ENCODE assay signal across 14 cellular contexts in genomic region chr6:73565767-73566485, GRCh38. TPM values are rescaled to one million over a fixed set of nuclear protein-coding genes. Genes with fewer than 3 reads are reported as not detected.
DNase-seq lines count a peak whose midpoint lies in the region; TF ChIP-seq lines count a peak whose summit lies in the region.
"Had no signal": no experiment of that assay in that cellular context is flagged by ENCODE, and none has a peak within 500 bp of the region (broad histone marks: within the 10 kb centered on the region; RNA-seq: fewer than 3 reads in every experiment).

No MANE protein-coding gene starts in this region.

- peaks cover under 1% of the 10 kb centered on the region for H3K4me1 Mint-ChIP-seq in activated naive CD8-positive, alpha-beta T cell treated with anti-CD3 and anti-CD28 coated beads for 36 hours
- peaks cover under 1% of the 10 kb centered on the region for H3K4me1 Mint-ChIP-seq in T-helper 2 cell treated with Interferon-gamma antibody and Interleukin-4, amounts not matched to agents 5 μg/mL and 100 μg/mL, for 36 hours (ENCODE audit: low read depth)
- no peaks in the 10 kb centered on the region for H3K4me1 Mint-ChIP-seq in nephron progenitor cell

- no peaks in the 10 kb centered on the region for H3K27me3 Mint-ChIP-seq in activated naive CD8-positive, alpha-beta T cell treated with anti-CD3 and anti-CD28 coated beads for 36 hours
- H3K27me3 Mint-ChIP-seq in T-helper 2 cell treated with Interferon-gamma antibody and Interleukin-4, amounts not matched to agents 5 μg/mL and 100 μg/mL, for 36 hours (ENCODE audit: low read depth) = no peaks in the 10 kb centered on the region
- peaks cover 2% of the 10 kb centered on the region for H3K27me3 Mint-ChIP-seq in nephron progenitor cell (ENCODE audit: low read depth, poor library complexity)
- H3K27me3 Mint-ChIP-seq: stimulated activated naive CD8-positive, alpha-beta T cell treated with anti-CD3 and anti-CD28 coated beads, Interleukin-15, amount 100 ng/mL, for 72 hours had no signal

- intact Hi-C loops in vagina (cut with DNase I) = no loop called here

- H3K4me3 ChIP-seq in adipocyte (ENCODE audit: low read length) = no peak overlapping the region
- H3K4me3 ChIP-seq in vagina = no peak overlapping the region
- H3K4me3 ChIP-seq: breast epithelium, ovary had no signal

- no peak overlapping the region for H3K9ac ChIP-seq in adipocyte (ENCODE audit: low read length)

- H3K36me3 Mint-ChIP-seq in activated naive CD8-positive, alpha-beta T cell treated with anti-CD3 and anti-CD28 coated beads for 36 hours = no peaks in the 10 kb centered on the region
- H3K36me3 Mint-ChIP-seq in T-helper 2 cell treated with Interferon-gamma antibody and Interleukin-4, amounts not matched to agents 5 μg/mL and 100 μg/mL, for 36 hours (ENCODE audit: low read depth) = no peaks in the 10 kb centered on the region
- no peaks in the 10 kb centered on the region for H3K36me3 Mint-ChIP-seq in nephron progenitor cell (ENCODE audit: low read depth)

- TF ChIP-seq CTCF in vagina (IDR thresholded peaks at IDR 0.05) = no peak
- TF ChIP-seq CTCF in nephron progenitor cell (IDR thresholded peaks at IDR 0.05) = no peak

- H3K27me3 ChIP-seq in adipocyte (replicated peaks; ENCODE audit: control insufficient read depth, insufficient read depth, low read length) = no peaks in the 10 kb centered on the region
- no peaks in the 10 kb centered on the region for H3K27me3 ChIP-seq in vagina
- H3K27me3 ChIP-seq: breast epithelium, ovary had no signal

- H3K36me3 ChIP-seq in adipocyte (ENCODE audit: control insufficient read depth, insufficient read depth, low read length, severe bottlenecking) (no peaks in the 10 kb centered on the region), vagina (no peaks in the 10 kb centered on the region)
- H3K36me3 ChIP-seq: breast epithelium, ovary had no signal

- no peaks in the 10 kb centered on the region for H3K9me3 ChIP-seq in adipocyte (ENCODE audit: control insufficient read depth, low read length)
- H3K9me3 ChIP-seq in vagina = no peaks in the 10 kb centered on the region
- H3K9me3 ChIP-seq: breast epithelium, ovary had no signal

- H3K27ac ChIP-seq in vagina = peak overlapping the region; percentile 59
- H3K27ac ChIP-seq: breast epithelium, ovary, VCaP had no signal

- DNase-seq in activated effector memory CD4-positive, alpha-beta T cell treated with anti-CD3 and anti-CD28 coated beads, Interleukin-2, amount 50 U/mL, for 16 hours = peak; percentile 24
- DNase-seq in activated effector memory CD4-positive, alpha-beta T cell treated with Interleukin-2 at 50 U/mL for 16 hours = no peak
- DNase-seq in adipocyte (ENCODE audit: low read depth) (peak; percentile 50), islet precursor cell (peak; percentile 90), vagina (ENCODE audit: extremely low spot score in 2 of 2) (no peak), nephron progenitor cell (no peak)
- no peak for DNase-seq in activated naive CD8-positive, alpha-beta T cell treated with anti-CD3 and anti-CD28 coated beads for 36 hours
- no peak for DNase-seq in T-helper 2 cell treated with Interferon-gamma antibody and Interleukin-4, amounts not matched to agents 5 μg/mL and 100 μg/mL, for 36 hours (ENCODE audit: low spot score)
- DNase-seq: Kasumi-1; ovary; stimulated activated CD4-positive, alpha-beta T cell treated with anti-CD3 and anti-CD28 coated beads, Interleukin-2, amount 100 ng/mL, for 48 hours; stimulated activated naive CD8-positive, alpha-beta T cell treated with anti-CD3 and anti-CD28 coated beads, Interleukin-15, amount 100 ng/mL, for 72 hours had no signal

- no peak for TF ChIP-seq POLR2A in vagina (IDR thresholded peaks at IDR 0.05)

- no peaks in the 10 kb centered on the region for H3K9me3 Mint-ChIP-seq in activated naive CD8-positive, alpha-beta T cell treated with anti-CD3 and anti-CD28 coated beads for 36 hours
- no peaks in the 10 kb centered on the region for H3K9me3 Mint-ChIP-seq in T-helper 2 cell treated with Interferon-gamma antibody and Interleukin-4, amounts not matched to agents 5 μg/mL and 100 μg/mL, for 36 hours
- H3K9me3 Mint-ChIP-seq in nephron progenitor cell = no peaks in the 10 kb centered on the region
- H3K9me3 Mint-ChIP-seq: stimulated activated naive CD8-positive, alpha-beta T cell treated with anti-CD3 and anti-CD28 coated beads, Interleukin-15, amount 100 ng/mL, for 72 hours had no signal

- H3K4me1 ChIP-seq in adipocyte (ENCODE audit: control insufficient read depth, insufficient read depth, low read length) (peaks cover 20% of the 10 kb centered on the region), vagina (peaks cover 11% of the 10 kb centered on the region)
- H3K4me1 ChIP-seq: breast epithelium had no signal

- no peak overlapping the region for H3K4me3 Mint-ChIP-seq in activated naive CD8-positive, alpha-beta T cell treated with anti-CD3 and anti-CD28 coated beads for 36 hours
- no peak overlapping the region for H3K4me3 Mint-ChIP-seq in T-helper 2 cell treated with Interferon-gamma antibody and Interleukin-4, amounts not matched to agents 5 μg/mL and 100 μg/mL, for 36 hours
- H3K4me3 Mint-ChIP-seq in nephron progenitor cell = no peak overlapping the region
- H3K4me3 Mint-ChIP-seq: stimulated activated naive CD8-positive, alpha-beta T cell treated with anti-CD3 and anti-CD28 coated beads, Interleukin-15, amount 100 ng/mL, for 72 hours had no signal

- H3K27ac Mint-ChIP-seq in activated naive CD8-positive, alpha-beta T cell treated with anti-CD3 and anti-CD28 coated beads for 36 hours = no peak overlapping the region
- no peak overlapping the region for H3K27ac Mint-ChIP-seq in T-helper 2 cell treated with Interferon-gamma antibody and Interleukin-4, amounts not matched to agents 5 μg/mL and 100 μg/mL, for 36 hours
- H3K27ac Mint-ChIP-seq in nephron progenitor cell = no peak overlapping the region
- H3K27ac Mint-ChIP-seq: stimulated activated naive CD8-positive, alpha-beta T cell treated with anti-CD3 and anti-CD28 coated beads, Interleukin-15, amount 100 ng/mL, for 72 hours had no signal

RNA-seq across cellular contexts. Expression of gene EEF1A1, which starts 45.1 kb away (rescaled TPM):
- total RNA-seq in vagina = 8,108 TPM
- total RNA-seq in activated naive CD8-positive, alpha-beta T cell treated with anti-CD3 and anti-CD28 coated beads for 36 hours = over 10,000 TPM in 1 of 2 experiments, 1,000 to 10,000 TPM in 1; 9,928 to 10,412 TPM

Comparison
In these comparisons a context has a peak if more than half of its experiments do, and no peak if none do; other contexts are left out.
1. DNase-seq: peak in activated effector memory CD4-positive, alpha-beta T cell treated with anti-CD3 and anti-CD28 coated beads, Interleukin-2, amount 50 U/mL, for 16 hours (single experiment), adipocyte (single experiment) and islet precursor cell (single experiment); none in activated effector memory CD4-positive, alpha-beta T cell treated with Interleukin-2 at 50 U/mL for 16 hours (single experiment), vagina (0 of 2), activated naive CD8-positive, alpha-beta T cell treated with anti-CD3 and anti-CD28 coated beads for 36 hours (single experiment), T-helper 2 cell treated with Interferon-gamma antibody and Interleukin-4, amounts not matched to agents 5 μg/mL and 100 μg/mL, for 36 hours (single experiment) and nephron progenitor cell (single experiment).